Comparison of ENCODE assay signal across 25 cellular contexts in genomic region chr12:76300297-76300665, GRCh38. TPM values are rescaled to one million over a fixed set of nuclear protein-coding genes. Genes with fewer than 3 reads are reported as not detected.
A peak's percentile ranks its signal among the peaks of the same experiment; 100 is the strongest.
DNase-seq lines count a peak whose midpoint lies in the region; ATAC-seq and TF ChIP-seq lines count a peak whose summit lies in the region.
"Had no signal": no experiment of that assay in that cellular context is flagged by ENCODE, and none has a peak within 500 bp of the region (broad histone marks: within the 10 kb centered on the region; RNA-seq: fewer than 3 reads in every experiment).

No MANE protein-coding gene starts in this region.

- no peak overlapping the region for H3K23ac ChIP-seq in mesendoderm (ENCODE audit: low read length)

- ATAC-seq in HCT116 (peak; percentile 34; the same call in 1 of the 2 replicates), HG03460 (IDR thresholded peaks at IDR 0.05; ENCODE audit: unreplicated experiment) (no peak)
- ATAC-seq: CD8-positive, alpha-beta T cell had no signal

- H3K36me3 ChIP-seq in HCT116 (ENCODE audit: control insufficient read depth in 1 of 2, insufficient read depth in 2 of 2, low read length in 2 of 2), result no peaks in the 10 kb centered on the region
- H3K36me3 ChIP-seq in SJCRH30, result no peaks in the 10 kb centered on the region
- no peaks in the 10 kb centered on the region for H3K36me3 ChIP-seq in mesendoderm (ENCODE audit: control insufficient read depth, insufficient read depth, low read length)
- H3K36me3 ChIP-seq in skeletal muscle satellite cell (ENCODE audit: insufficient read depth, low read length), result peaks cover 34% of the 10 kb centered on the region
- no peaks in the 10 kb centered on the region for H3K36me3 ChIP-seq in breast epithelium
- H3K36me3 ChIP-seq: MG63 had no signal

- H4K8ac ChIP-seq in mesendoderm (ENCODE audit: low read depth, low read length), result no peak overlapping the region

- peak overlapping the region; percentile 75 for H3K4ac ChIP-seq in mesendoderm (ENCODE audit: low read depth, low read length)

- no peaks in the 10 kb centered on the region for H3K79me2 ChIP-seq in HCT116 (ENCODE audit: insufficient read depth, low read length)
- no peaks in the 10 kb centered on the region for H3K79me2 ChIP-seq in mesendoderm (ENCODE audit: control insufficient read depth, insufficient read depth, low read length)

- TF ChIP-seq POLR2A in HCT116 (IDR thresholded peaks at IDR 0.05; ENCODE audit: borderline replicate concordance, extremely low read depth, insufficient read depth, insufficient read length), result no peak
- no peak for TF ChIP-seq POLR2A in breast epithelium (IDR thresholded peaks at IDR 0.05)

- intact Hi-C loops in HCT116 (cut with micrococcal nuclease) (no loop called here), breast epithelium (cut with DNase I; ENCODE audit: low total_unique reads) (no loop called here)

- H4K5ac ChIP-seq in mesendoderm (ENCODE audit: low read length), result no peak overlapping the region

- no peaks in the 10 kb centered on the region for H3K79me1 ChIP-seq in mesendoderm (ENCODE audit: low read length)

- no peaks in the 10 kb centered on the region for H3K9me2 ChIP-seq in HCT116 (ENCODE audit: insufficient read depth)

- no peak overlapping the region for H2BK15ac ChIP-seq in mesendoderm (replicated peaks; ENCODE audit: low read depth)

- no CpG with 5 or more reads among the region's 6 CpGs for WGBS in mesendoderm (ENCODE audit: extremely low coverage, insufficient coverage, low lambda C conversion rate)

- no peak overlapping the region for H2AK5ac ChIP-seq in mesendoderm (ENCODE audit: low read length)

- no peaks in the 10 kb centered on the region for H4K20me1 ChIP-seq in HCT116 (ENCODE audit: insufficient read depth)

- H2BK5ac ChIP-seq in mesendoderm (ENCODE audit: low read length), result no peak overlapping the region

- RAD21 ChIA-PET in HCT116 (lab: Charles Lee; ENCODE audit: low non-redundant PET in 1 of 2, low total read pairs in 2 of 2, uncharacterized antibody in 2 of 2, unreplicated experiment in 2 of 2), result no interaction called here

- H3K27ac ChIP-seq in HCT116 (ENCODE audit: low read depth, low read length) (no peak overlapping the region), SJCRH30 (peak overlapping the region; percentile 63), mesendoderm (ENCODE audit: low read depth, low read length) (peak overlapping the region; percentile 47), breast epithelium (no peak overlapping the region)
- H3K27ac ChIP-seq: C4-2B, GM23248, RWPE1, SK-N-MC had no signal

- TF ChIP-seq CTCF in HCT116 (IDR thresholded peaks at IDR 0.05 in 2 of 3, conservative IDR thresholded peaks at IDR 0.05 in 1 of 3; ENCODE audit: borderline replicate concordance in 1 of 3, insufficient read depth in 1 of 3, low read depth in 2 of 3, low read length in 2 of 3), result no peak
- TF ChIP-seq CTCF in breast epithelium (IDR thresholded peaks at IDR 0.05), result no peak

- H3K27me3 ChIP-seq in HCT116 (ENCODE audit: insufficient read depth, low read length), result no peaks in the 10 kb centered on the region
- H3K27me3 ChIP-seq in SJCRH30, result no peaks in the 10 kb centered on the region
- H3K27me3 ChIP-seq in mesendoderm (ENCODE audit: insufficient read depth, low read length, poor library complexity), result no peaks in the 10 kb centered on the region
- H3K27me3 ChIP-seq in skeletal muscle satellite cell (ENCODE audit: control insufficient read depth, insufficient read depth, low read length), result no peaks in the 10 kb centered on the region
- H3K27me3 ChIP-seq in breast epithelium, result no peaks in the 10 kb centered on the region
- H3K27me3 ChIP-seq: MG63 had no signal

- no peaks in the 10 kb centered on the region for H3K9me3 ChIP-seq in HCT116 (ENCODE audit: control insufficient read depth in 1 of 2, insufficient read depth in 1 of 2, low read depth in 1 of 2, low read length in 2 of 2)
- H3K9me3 ChIP-seq in SJCRH30 (replicated peaks), result no peaks in the 10 kb centered on the region
- no peaks in the 10 kb centered on the region for H3K9me3 ChIP-seq in skeletal muscle satellite cell (replicated peaks; ENCODE audit: low read length)
- no peaks in the 10 kb centered on the region for H3K9me3 ChIP-seq in breast epithelium
- H3K9me3 ChIP-seq: MG63 had no signal

- TF ChIP-seq RAD21 in HCT116 (IDR thresholded peaks at IDR 0.05; ENCODE audit: low read depth), result no peak

- H3K4me2 ChIP-seq in HCT116 (ENCODE audit: low read length) (peak overlapping the region; percentile 59), mesendoderm (ENCODE audit: low read length) (no peak overlapping the region), skeletal muscle satellite cell (ENCODE audit: low read length) (no peak overlapping the region)

- H3K4me1 ChIP-seq in HCT116 (ENCODE audit: control insufficient read depth in 1 of 2, insufficient read depth in 2 of 2, low read length in 2 of 2) (peaks cover 0 to 12% of the 10 kb centered on the region in 2 experiments; a peak in 2 of 4 replicates), SJCRH30 (peaks cover 37% of the 10 kb centered on the region), mesendoderm (ENCODE audit: control insufficient read depth, low read depth, low read length) (peaks cover 6% of the 10 kb centered on the region), skeletal muscle satellite cell (ENCODE audit: control insufficient read depth, insufficient read depth, low read length) (peaks cover 28% of the 10 kb centered on the region), breast epithelium (no peaks in the 10 kb centered on the region)

- H2AFZ ChIP-seq in HCT116 (ENCODE audit: low read depth, low read length, poor library complexity, severe bottlenecking), result peak overlapping the region; percentile 45
- H2AFZ ChIP-seq: GM23248 had no signal

- peak overlapping the region; percentile 25 for H3K56ac ChIP-seq in mesendoderm (ENCODE audit: low read length)

- H2BK120ac ChIP-seq in mesendoderm (ENCODE audit: low read depth, low read length), result no peak overlapping the region

- DNase-seq in HCT116 (ENCODE audit: low read depth, low spot score) (no peak), SJCRH30 (no peak), mesendoderm (no peak), breast epithelium (ENCODE audit: low spot score in 2 of 2) (no peak), anterior cingulate cortex (lab: John Stamatoyannopoulos, UW) (no peak)
- DNase-seq in stimulated activated CD4-positive, alpha-beta T cell treated with anti-CD3 and anti-CD28 coated beads, Interleukin-12 subunit alpha, Interleukin-12 subunit beta, amount 100 ng/mL, for 4 hours, result no peak
- DNase-seq: Calu3; CD8-positive, alpha-beta T cell; DMS79 treated with DMSO at 0.1 percent for 48 hours; GM23248; H9; IMR-90; KG1; MG63; NCI-H1105 treated with DMSO at 0.1 percent for 48 hours; NCI-H146; NCI-H2029; NCI-H446 treated with DMSO at 0.1 percent for 48 hours; NCI-H526; SHP77 had no signal

- H3K18ac ChIP-seq in mesendoderm (ENCODE audit: low read length), result no peak overlapping the region

- H3K4me3 ChIP-seq in HCT116 (replicated peaks in 1 of 2; ENCODE audit: low read depth in 1 of 2, low read length in 2 of 2) (no peak overlapping the region), SJCRH30 (no peak overlapping the region), mesendoderm (ENCODE audit: low read length) (no peak overlapping the region), skeletal muscle satellite cell (ENCODE audit: low read length) (no peak overlapping the region), breast epithelium (no peak overlapping the region)
- H3K4me3 ChIP-seq: GM23248, MG63, SK-N-MC had no signal

- H3K9ac ChIP-seq in HCT116 (ENCODE audit: low read length) (no peak overlapping the region), mesendoderm (ENCODE audit: low read length) (no peak overlapping the region), skeletal muscle satellite cell (ENCODE audit: low read depth, low read length) (peak overlapping the region; percentile 24)
- H3K9ac ChIP-seq: GM23248 had no signal

- CTCF ChIA-PET in HCT116 (lab: Charles Lee), result no interaction called here

- BruUV-seq in HCT116 (replicated peaks; lab: Mats Ljungman, UMichigan), result no TSS peak

- POLR2A ChIA-PET in HCT116 (lab: Charles Lee), result no interaction called here

TF ChIP-seq in HCT116, 20 proteins besides CTCF, POLR2A, EP300 and RAD21 (continues in another document):
- no peak for TF ChIP-seq MAX (IDR thresholded peaks at IDR 0.05)
- TF ChIP-seq EZH2 (IDR thresholded peaks at IDR 0.05), result no peak
- no peak for TF ChIP-seq SRF (IDR thresholded peaks at IDR 0.05; ENCODE audit: low read depth)
- TF ChIP-seq FOSL1 (IDR thresholded peaks at IDR 0.05; ENCODE audit: low read depth), result no peak
- TF ChIP-seq ZNF274 (IDR thresholded peaks at IDR 0.05; ENCODE audit: low read depth, low read length), result no peak
- no peak for TF ChIP-seq ZBTB33 (IDR thresholded peaks at IDR 0.05; ENCODE audit: extremely low read depth, insufficient replicate concordance, low read length)
- TF ChIP-seq SIN3A (IDR thresholded peaks at IDR 0.05; ENCODE audit: low read depth), result no peak
- TF ChIP-seq EZH2phosphoT487 (IDR thresholded peaks at IDR 0.05; ENCODE audit: borderline replicate concordance), result no peak
- no peak for TF ChIP-seq ZFX (IDR thresholded peaks at IDR 0.05)
- TF ChIP-seq EGR1 (IDR thresholded peaks at IDR 0.05; ENCODE audit: low read depth), result no peak
- TF ChIP-seq POLR2AphosphoS5 (IDR thresholded peaks at IDR 0.05; ENCODE audit: low read depth, low read length), result no peak

RNA-seq across cellular contexts. Expression of gene BBS10, which starts 47.9 kb away (rescaled TPM):
- total RNA-seq in HCT116 (2021; ENCODE audit: unreplicated experiment) (27.1 TPM), breast epithelium (10 to 100 TPM; 12.5 to 22.2 (median 15.7) TPM)
- polyA plus RNA-seq in HCT116 (2012), result 7.5 and 12.6 TPM in 2 replicates
- total RNA-seq in SJCRH30 (2014; rRNA removed; shearing (Covaris generic)), result 13.9 and 15.7 TPM in 2 replicates
- polyA plus RNA-seq in mesendoderm (2013, experiment 1 of 2), result 4.1 TPM
- 4.1 TPM for polyA plus RNA-seq in mesendoderm (2013, experiment 2 of 2)
- 8.4 and 9.0 TPM in 2 replicates for total RNA-seq in skeletal muscle satellite cell (2012; rRNA removed)

Comparison
In these comparisons a context has a peak if more than half of its experiments do, and no peak if none do; other contexts are left out.
1. H3K27ac ChIP-seq: peak in SJCRH30 (single experiment) and mesendoderm (single experiment); none in HCT116 (single experiment) and breast epithelium (0 of 2).